ENCODE assay signal across 20 cellular contexts in the genomic region with DNA sequence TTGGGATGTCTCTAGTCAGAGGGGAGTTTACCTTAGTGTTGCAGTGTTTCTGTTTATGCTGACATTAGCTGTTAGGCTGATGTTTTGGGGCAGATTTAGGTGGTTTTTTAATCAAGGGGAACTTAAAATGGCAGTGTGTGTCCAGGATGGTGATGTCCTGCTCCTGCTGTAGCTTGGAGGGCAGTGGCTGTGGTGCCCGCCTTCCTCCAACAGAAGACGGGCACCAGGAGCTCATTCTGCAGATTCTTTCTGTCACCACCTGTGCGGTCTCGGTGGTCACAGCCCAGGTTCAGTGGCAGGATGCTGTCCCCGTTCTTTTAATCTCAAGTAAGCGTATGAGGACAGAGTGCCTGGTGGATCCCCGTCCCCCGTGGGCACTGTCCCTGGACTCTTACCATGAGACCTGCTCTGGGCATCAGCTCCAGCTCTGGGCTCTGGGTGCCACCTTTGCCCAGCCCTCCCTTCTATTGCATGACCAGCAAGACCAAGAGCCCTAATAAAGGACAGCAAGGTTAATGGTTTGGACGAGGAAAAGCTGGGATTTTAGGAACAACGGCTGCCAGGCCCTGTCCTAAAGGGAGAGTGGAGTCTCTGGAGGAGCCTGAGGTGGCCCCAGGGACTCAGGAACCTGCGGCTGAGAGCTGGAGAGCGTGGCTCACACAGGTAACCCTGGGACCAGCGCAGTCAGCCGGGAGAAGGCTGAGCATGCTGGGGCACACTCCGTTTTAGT.
DNase-seq lines count a peak whose midpoint lies in the region; ATAC-seq and TF ChIP-seq lines count a peak whose summit lies in the region.
"Had no signal": no experiment of that assay in that cellular context is flagged by ENCODE, and none has a peak within 500 bp of the region (broad histone marks: within the 10 kb centered on the region; RNA-seq: fewer than 3 reads in every experiment).

No MANE protein-coding gene starts in this region.

- no peaks in the 10 kb centered on the region for H3K9me3 Mint-ChIP-seq in CD14-positive monocyte
- H3K9me3 Mint-ChIP-seq in neural progenitor cell = peaks cover 8% of the 10 kb centered on the region
- H3K9me3 Mint-ChIP-seq: CD4-positive, alpha-beta T cell; IgD-negative memory B cell; naive B cell; stimulated activated effector memory CD8-positive, alpha-beta T cell treated with anti-CD3 and anti-CD28 coated beads, Interleukin-12 subunit alpha, Interleukin-12 subunit beta, amount 100 ng/mL, for 72 hours; T-helper 1 cell treated with Interleukin-12 subunit alpha and Interleukin-12 subunit beta and Interleukin-4 antibody, amounts not matched to agents 30 μg/mL and 1 μg/mL, for 36 hours had no signal

- no peak overlapping the region for H3K4me2 ChIP-seq in neural progenitor cell

- H3K27ac Mint-ChIP-seq in CD14-positive monocyte = no peak overlapping the region
- H3K27ac Mint-ChIP-seq in neural progenitor cell = peak overlapping the region; percentile 1
- H3K27ac Mint-ChIP-seq: CD4-positive, alpha-beta T cell; IgD-negative memory B cell; stimulated activated effector memory CD8-positive, alpha-beta T cell treated with anti-CD3 and anti-CD28 coated beads, Interleukin-12 subunit alpha, Interleukin-12 subunit beta, amount 100 ng/mL, for 72 hours; T-helper 1 cell treated with Interleukin-12 subunit alpha and Interleukin-12 subunit beta and Interleukin-4 antibody, amounts not matched to agents 30 μg/mL and 1 μg/mL, for 36 hours had no signal

- H3K27me3 ChIP-seq in heart left ventricle (no peaks in the 10 kb centered on the region), neural progenitor cell (no peaks in the 10 kb centered on the region)

- H3F3A ChIP-seq in neural progenitor cell (ENCODE audit: low read depth) = no peaks in the 10 kb centered on the region

- H3K4me1 Mint-ChIP-seq in CD14-positive monocyte (no peaks in the 10 kb centered on the region), neural progenitor cell (peaks cover 8% of the 10 kb centered on the region)
- H3K4me1 Mint-ChIP-seq: stimulated activated effector memory CD8-positive, alpha-beta T cell treated with anti-CD3 and anti-CD28 coated beads, Interleukin-12 subunit alpha, Interleukin-12 subunit beta, amount 100 ng/mL, for 72 hours had no signal

- intact Hi-C loops in CD14-positive monocyte (cut with micrococcal nuclease) (no loop called here), heart left ventricle (cut with DNase I) (loop anchor here in 8 of 10 donors (5.0 to 10.0 kb wide), 6 partner anchors 74 to 556 kb away; partner anchors contain the start of gene DLL1 (in 3 of the 8))

- H3K9me3 ChIP-seq in heart left ventricle (no peaks in the 10 kb centered on the region), neural progenitor cell (ENCODE audit: low read depth) (no peaks in the 10 kb centered on the region)
- H3K9me3 ChIP-seq: thoracic aorta had no signal

- H3K79me2 ChIP-seq in neural progenitor cell (ENCODE audit: low read depth) = no peaks in the 10 kb centered on the region
- H3K79me2 ChIP-seq: parathyroid adenoma had no signal

- H4K20me1 ChIP-seq in neural progenitor cell (ENCODE audit: low read depth) = no peaks in the 10 kb centered on the region

- H3K27ac ChIP-seq in heart left ventricle = no peak overlapping the region
- no peak overlapping the region for H3K27ac ChIP-seq in neural progenitor cell
- H3K27ac ChIP-seq: parathyroid adenoma, thoracic aorta had no signal

- H3K36me3 ChIP-seq in heart left ventricle = no peaks in the 10 kb centered on the region
- no peaks in the 10 kb centered on the region for H3K36me3 ChIP-seq in neural progenitor cell
- H3K36me3 ChIP-seq: thoracic aorta had no signal

- WGBS in heart left ventricle, 4 donors = 72 to 93% (median 80%) methylated on average over 15 of the region's 15 CpGs

- DNase-seq in CD14-positive monocyte (ENCODE audit: low spot score) (peak; percentile 38), heart left ventricle (peak in 1 of 5 donors; percentile 3), neural progenitor cell (ENCODE audit: low spot score) (no peak), kidney glomerular epithelial cell (lab: John Stamatoyannopoulos, UW) (no peak), DMS79 treated with DMSO at 0.1 percent for 48 hours (lab: John Stamatoyannopoulos, UW) (no peak), SHP77 treated with DMSO at 0.1 percent for 48 hours (lab: John Stamatoyannopoulos, UW) (no peak)
- DNase-seq: activated CD4-positive, alpha-beta T cell treated with anti-CD3 and anti-CD28 coated beads for 48 hours; cortex of kidney; naive B cell; NCI-H1694 treated with DMSO at 0.1 percent for 48 hours; NCI-H2227 treated with DMSO at 0.1 percent for 48 hours; NCI-H774; SIG-M5 had no signal

- ATAC-seq in heart left ventricle = peak; percentile 75 to 87 (median 80)

- no peak for TF ChIP-seq POLR2A in heart left ventricle (IDR thresholded peaks at IDR 0.05)

- H3K36me3 Mint-ChIP-seq in CD14-positive monocyte = no peaks in the 10 kb centered on the region
- H3K36me3 Mint-ChIP-seq in neural progenitor cell = peaks cover 2% of the 10 kb centered on the region
- H3K36me3 Mint-ChIP-seq: IgD-negative memory B cell; naive B cell; stimulated activated effector memory CD8-positive, alpha-beta T cell treated with anti-CD3 and anti-CD28 coated beads, Interleukin-12 subunit alpha, Interleukin-12 subunit beta, amount 100 ng/mL, for 72 hours had no signal

- no peak overlapping the region for H3K4me3 ChIP-seq in heart left ventricle
- no peak overlapping the region for H3K4me3 ChIP-seq in neural progenitor cell
- H3K4me3 ChIP-seq: thoracic aorta had no signal

- H3K27me3 Mint-ChIP-seq in CD14-positive monocyte (ENCODE audit: low read depth in 3 of 3) = peaks cover 0 to 6% (median 3%) of the 10 kb centered on the region in 3 donors
- H3K27me3 Mint-ChIP-seq in neural progenitor cell (ENCODE audit: insufficient read depth, low read depth) = no peaks in the 10 kb centered on the region
- H3K27me3 Mint-ChIP-seq: CD4-positive, alpha-beta T cell had no signal

- H3K4me3 Mint-ChIP-seq in CD14-positive monocyte (no peak overlapping the region), neural progenitor cell (no peak overlapping the region)
- H3K4me3 Mint-ChIP-seq: CD4-positive, alpha-beta T cell; IgD-negative memory B cell; naive B cell; stimulated activated effector memory CD8-positive, alpha-beta T cell treated with anti-CD3 and anti-CD28 coated beads, Interleukin-12 subunit alpha, Interleukin-12 subunit beta, amount 100 ng/mL, for 72 hours; T-helper 1 cell treated with Interleukin-12 subunit alpha and Interleukin-12 subunit beta and Interleukin-4 antibody, amounts not matched to agents 30 μg/mL and 1 μg/mL, for 36 hours had no signal

- H3K9ac ChIP-seq in neural progenitor cell = no peak overlapping the region
- H3K9ac ChIP-seq: parathyroid adenoma had no signal

- TF ChIP-seq CTCF in CD14-positive monocyte (IDR thresholded peaks at IDR 0.05) = no peak
- 0 out of 2 replicates have a peak, but pooled peaks have one; percentile 21 for TF ChIP-seq CTCF in LNCAP (IDR thresholded peaks at IDR 0.05)
- TF ChIP-seq CTCF in heart left ventricle (IDR thresholded peaks at IDR 0.05) = peak in 6 of 12 donors; percentile 10 to 22 (median 14)
- no peak for TF ChIP-seq CTCF in neural progenitor cell (IDR thresholded peaks at IDR 0.05)

- no peak overlapping the region for H2AFZ ChIP-seq in neural progenitor cell (replicated peaks)
- H2AFZ ChIP-seq: parathyroid adenoma had no signal

- no peaks in the 10 kb centered on the region for H3K4me1 ChIP-seq in heart left ventricle
- H3K4me1 ChIP-seq in neural progenitor cell = no peaks in the 10 kb centered on the region
- H3K4me1 ChIP-seq: parathyroid adenoma had no signal

Comparison
In these comparisons a context has a peak if more than half of its experiments do, and no peak if none do; other contexts are left out.
1. intact Hi-C loops: an anchor here in heart left ventricle (5.0 to 10.0 kb wide); none called in CD14-positive monocyte.